22 cellular contexts compared by ENCODE assay signal in the genomic region with DNA sequence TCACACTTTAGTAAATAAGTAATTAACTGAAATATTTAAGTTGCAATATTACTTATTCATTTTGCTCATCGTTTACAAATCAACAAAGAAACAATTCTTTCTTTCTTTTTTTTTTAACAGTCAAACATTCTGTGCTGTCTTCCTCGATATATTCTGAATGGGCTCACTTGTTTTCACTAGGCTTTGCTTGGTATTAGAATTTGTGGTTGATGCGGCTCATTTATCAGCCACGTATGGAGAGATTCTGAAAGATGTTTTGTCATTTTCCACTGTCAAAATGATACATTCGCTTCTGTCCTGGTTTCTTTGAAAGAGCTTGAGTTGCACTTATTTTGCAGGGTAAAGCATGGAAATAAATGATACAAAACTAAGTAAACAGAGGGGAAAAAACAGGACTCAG.
"Had no signal": no experiment of that assay in that cellular context is flagged by ENCODE, and none has a peak within 500 bp of the region (broad histone marks: within the 10 kb centered on the region; RNA-seq: fewer than 3 reads in every experiment).

No MANE protein-coding gene starts in this region.

- ATAC-seq: activated CD8-positive, alpha-beta memory T cell treated with anti-CD3 and anti-CD28 coated beads, Interleukin-2, amount 10 ng/mL, durations not matched to agents 7 days and 5 days; activated CD8-positive, alpha-beta T cell treated with anti-CD3 and anti-CD28 coated beads, Interleukin-2, amount 10 ng/mL, durations not matched to agents 7 days and 5 days; activated naive CD4-positive, alpha-beta T cell treated with anti-CD3 and anti-CD28 coated beads, Interleukin-2, amount 50 U/mL, for 72 hours; activated T-cell treated with anti-CD3 and anti-CD28 coated beads, Interleukin-2, amount 50 U/mL, for 72 hours; effector memory CD8-positive, alpha-beta T cell; naive thymus-derived CD4-positive, alpha-beta T cell; pancreas; psoas muscle had no signal

- DNase-seq: activated B cell treated with CpG ODN at 0.5 μM for 24 hours; activated CD4-positive, alpha-beta T cell treated with anti-CD3 and anti-CD28 coated beads, Interleukin-2, amount 50 U/mL, for 1 hour; activated CD8-positive, alpha-beta memory T cell treated with anti-CD3 and anti-CD28 coated beads, Interleukin-2, amount 10 ng/mL, durations not matched to agents 7 days and 5 days; activated CD8-positive, alpha-beta T cell treated with anti-CD3 and anti-CD28 coated beads, Interleukin-2, amount 10 ng/mL, durations not matched to agents 7 days and 5 days; activated naive CD4-positive, alpha-beta T cell; activated T-cell treated with anti-CD3 and anti-CD28 coated beads, Interleukin-2, amount 50 U/mL, for 72 hours; cerebellar nuclear complex; effector memory CD8-positive, alpha-beta T cell; mammary epithelial cell; naive thymus-derived CD4-positive, alpha-beta T cell; nucleus accumbens; pancreas; psoas muscle; stimulated activated CD4-positive, alpha-beta T cell treated with anti-CD3 and anti-CD28 coated beads, Interleukin-15, amount 100 ng/mL, for 24 hours; stimulated activated CD4-positive, alpha-beta T cell treated with anti-CD3 and anti-CD28 coated beads, Interleukin-2, amount 100 ng/mL, for 24 hours; stimulated activated naive CD4-positive, alpha-beta T cell; T-helper 1 cell had no signal

- H3K27ac ChIP-seq: coronary artery, pancreas, psoas muscle, right atrium auricular region, thoracic aorta, vagina had no signal

- H3K27me3 ChIP-seq: pancreas, right atrium auricular region, vagina had no signal

- H3K4me3 ChIP-seq: coronary artery, pancreas, psoas muscle, right atrium auricular region, thoracic aorta, vagina had no signal
